Comparison of ENCODE assay signal across 8 cellular contexts in genomic region chr1:114508386-114508898, GRCh38. TPM values are rescaled to one million over a fixed set of nuclear protein-coding genes. Genes with fewer than 3 reads are reported as not detected.
DNase-seq lines count a peak whose midpoint lies in the region; ATAC-seq and TF ChIP-seq lines count a peak whose summit lies in the region.

No MANE protein-coding gene starts in this region.

- no peaks in the 10 kb centered on the region for H3K27me3 Mint-ChIP-seq in CD8-positive, alpha-beta T cell (ENCODE audit: low read depth)
- no peaks in the 10 kb centered on the region for H3K27me3 Mint-ChIP-seq in IgD-negative memory B cell
- no peaks in the 10 kb centered on the region for H3K27me3 Mint-ChIP-seq in central memory CD8-positive, alpha-beta T cell
- H3K27me3 Mint-ChIP-seq in naive thymus-derived CD8-positive, alpha-beta T cell: no peaks in the 10 kb centered on the region

- H3K4me1 ChIP-seq in CD8-positive, alpha-beta T cell (ENCODE audit: insufficient read depth, low read length): peaks cover 47% of the 10 kb centered on the region

- TF ChIP-seq CTCF in CD8-positive, alpha-beta T cell (IDR thresholded peaks at IDR 0.05): no peak

- H3K36me3 Mint-ChIP-seq in CD8-positive, alpha-beta T cell: peaks cover 43% of the 10 kb centered on the region
- H3K36me3 Mint-ChIP-seq in IgD-negative memory B cell: peaks cover 3% of the 10 kb centered on the region
- peaks cover 31% of the 10 kb centered on the region for H3K36me3 Mint-ChIP-seq in central memory CD8-positive, alpha-beta T cell (ENCODE audit: insufficient read depth)
- H3K36me3 Mint-ChIP-seq in naive thymus-derived CD8-positive, alpha-beta T cell: peaks cover 0 to 32% (median 4%) of the 10 kb centered on the region in 3 donors

- DNase-seq in CD8-positive, alpha-beta T cell: no peak
- no peak for DNase-seq in central memory CD8-positive, alpha-beta T cell (ENCODE audit: low spot score in 2 of 2)
- no peak for DNase-seq in naive thymus-derived CD8-positive, alpha-beta T cell
- DNase-seq in NCI-H2107 (lab: John Stamatoyannopoulos, UW): no peak
- DNase-seq in AG08395 (ENCODE audit: low spot score): no peak
- no peak for DNase-seq in HEK293T (ENCODE audit: extremely low spot score)

- POLR2A ChIA-PET in CD8-positive, alpha-beta T cell (lab: Charles Lee): interaction anchor here (0.6 kb wide), 1 partner anchor 9 kb away, joined by 5 read pairs; no protein-coding TSS in a partner anchor
- POLR2A ChIA-PET in naive thymus-derived CD8-positive, alpha-beta T cell (lab: Charles Lee): no interaction called here
- POLR2A ChIA-PET in HEK293T (lab: Yijun Ruan, JAX): no interaction called here

- H3K4me3 Mint-ChIP-seq in CD8-positive, alpha-beta T cell: peak overlapping the region; percentile 89
- peak overlapping the region; percentile 82 to 91 (median 90) for H3K4me3 Mint-ChIP-seq in IgD-negative memory B cell
- peak overlapping the region; percentile 83 for H3K4me3 Mint-ChIP-seq in central memory CD8-positive, alpha-beta T cell
- H3K4me3 Mint-ChIP-seq in naive thymus-derived CD8-positive, alpha-beta T cell: peak overlapping the region; percentile 50 to 97 (median 92)

- H3K27ac ChIP-seq in CD8-positive, alpha-beta T cell (ENCODE audit: low read depth, low read length): no peak overlapping the region

- intact Hi-C loops in CD8-positive, alpha-beta T cell (cut with DNase I, micrococcal nuclease): no loop called here

- H3K36me3 ChIP-seq in CD8-positive, alpha-beta T cell (ENCODE audit: insufficient read depth, low read length): no peaks in the 10 kb centered on the region

- H3K4me1 Mint-ChIP-seq in CD8-positive, alpha-beta T cell (ENCODE audit: low read depth): peaks cover 75% of the 10 kb centered on the region
- H3K4me1 Mint-ChIP-seq in IgD-negative memory B cell: peaks cover 41 to 54% (median 47%) of the 10 kb centered on the region in 3 donors
- peaks cover 58% of the 10 kb centered on the region for H3K4me1 Mint-ChIP-seq in central memory CD8-positive, alpha-beta T cell
- H3K4me1 Mint-ChIP-seq in naive thymus-derived CD8-positive, alpha-beta T cell: peaks cover 37 to 81% (median 74%) of the 10 kb centered on the region in 4 donors

- ATAC-seq in CD8-positive, alpha-beta T cell: no peak
- no peak for ATAC-seq in central memory CD8-positive, alpha-beta T cell (replicated peaks; ENCODE audit: extremely low read depth, poor library complexity, severe bottlenecking)
- no peak for ATAC-seq in naive thymus-derived CD8-positive, alpha-beta T cell
- ATAC-seq in HG02759 (IDR thresholded peaks at IDR 0.05; ENCODE audit: unreplicated experiment): no peak

- peak overlapping the region; percentile 49 for H3K27ac Mint-ChIP-seq in CD8-positive, alpha-beta T cell
- peak overlapping the region in 2 of 3 donors; percentile 13 to 83 for H3K27ac Mint-ChIP-seq in IgD-negative memory B cell
- H3K27ac Mint-ChIP-seq in central memory CD8-positive, alpha-beta T cell (ENCODE audit: low read depth): peak overlapping the region; percentile 54
- H3K27ac Mint-ChIP-seq in naive thymus-derived CD8-positive, alpha-beta T cell: peak overlapping the region in 9 of 10 donors; percentile 33 to 77 (median 65)

- CTCF ChIA-PET in CD8-positive, alpha-beta T cell (lab: Charles Lee): no interaction called here
- CTCF ChIA-PET in HEK293T (lab: Yijun Ruan, JAX): interaction anchor here (0.7 kb wide), 1 partner anchor 759 kb away, joined by 5 read pairs; no protein-coding TSS in a partner anchor

- no peaks in the 10 kb centered on the region for H3K27me3 ChIP-seq in CD8-positive, alpha-beta T cell (ENCODE audit: insufficient read depth, low read length)

- no peak overlapping the region for H3K4me3 ChIP-seq in CD8-positive, alpha-beta T cell (ENCODE audit: low read depth, low read length)

- no peaks in the 10 kb centered on the region for H3K9me3 ChIP-seq in CD8-positive, alpha-beta T cell (ENCODE audit: low read length)

- no peaks in the 10 kb centered on the region for H3K9me3 Mint-ChIP-seq in CD8-positive, alpha-beta T cell
- no peaks in the 10 kb centered on the region for H3K9me3 Mint-ChIP-seq in IgD-negative memory B cell
- no peaks in the 10 kb centered on the region for H3K9me3 Mint-ChIP-seq in central memory CD8-positive, alpha-beta T cell
- H3K9me3 Mint-ChIP-seq in naive thymus-derived CD8-positive, alpha-beta T cell: no peaks in the 10 kb centered on the region

TF ChIP-seq in HEK293T, 16 proteins besides CTCF, POLR2A, EP300 and RAD21:
- TF ChIP-seq LEF1 (IDR thresholded peaks at IDR 0.05; ENCODE audit: borderline replicate concordance) (no peak), FOXK2 (IDR thresholded peaks at IDR 0.05) (no peak), L3MBTL2 (conservative IDR thresholded peaks at IDR 0.05) (no peak), FOXM1 (IDR thresholded peaks at IDR 0.05; ENCODE audit: borderline replicate concordance) (no peak), SUZ12 (IDR thresholded peaks at IDR 0.05) (no peak), HDGF (IDR thresholded peaks at IDR 0.05; ENCODE audit: borderline replicate concordance) (no peak), ARNT (IDR thresholded peaks at IDR 0.05) (no peak), ZNF384 (IDR thresholded peaks at IDR 0.05) (no peak), ELF4 (IDR thresholded peaks at IDR 0.05) (no peak), CTBP1 (IDR thresholded peaks at IDR 0.05; ENCODE audit: borderline replicate concordance) (no peak), FOXA1 (IDR thresholded peaks at IDR 0.05) (no peak), BHLHE40 (IDR thresholded peaks at IDR 0.05; ENCODE audit: borderline replicate concordance) (no peak), NFRKB (IDR thresholded peaks at IDR 0.05) (no peak), SP1 (IDR thresholded peaks at IDR 0.05) (no peak), TARDBP (IDR thresholded peaks at IDR 0.05) (no peak)
- TF ChIP-seq, protein P1, sequence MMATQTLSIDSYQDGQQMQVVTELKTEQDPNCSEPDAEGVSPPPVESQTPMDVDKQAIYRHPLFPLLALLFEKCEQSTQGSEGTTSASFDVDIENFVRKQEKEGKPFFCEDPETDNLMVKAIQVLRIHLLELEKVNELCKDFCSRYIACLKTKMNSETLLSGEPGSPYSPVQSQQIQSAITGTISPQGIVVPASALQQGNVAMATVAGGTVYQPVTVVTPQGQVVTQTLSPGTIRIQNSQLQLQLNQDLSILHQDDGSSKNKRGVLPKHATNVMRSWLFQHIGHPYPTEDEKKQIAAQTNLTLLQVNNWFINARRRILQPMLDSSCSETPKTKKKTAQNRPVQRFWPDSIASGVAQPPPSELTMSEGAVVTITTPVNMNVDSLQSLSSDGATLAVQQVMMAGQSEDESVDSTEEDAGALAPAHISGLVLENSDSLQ (IDR thresholded peaks at IDR 0.05): no peak

RNA-seq across cellular contexts. Expression of gene TRIM33, which starts 2.6 kb away (rescaled TPM):
- 10 to 100 TPM; 50.4 to 50.7 TPM for total RNA-seq in CD8-positive, alpha-beta T cell
- polyA plus RNA-seq in IgD-negative memory B cell: 28.0 TPM
- total RNA-seq in naive thymus-derived CD8-positive, alpha-beta T cell: 10 to 100 TPM; 57.5 to 58.6 TPM
- 10 to 100 TPM; 18.2 to 32.2 (median 23.2) TPM for polyA plus RNA-seq in naive thymus-derived CD8-positive, alpha-beta T cell
